Comparison of ENCODE assay signal across 7 cellular contexts in the genomic region with DNA sequence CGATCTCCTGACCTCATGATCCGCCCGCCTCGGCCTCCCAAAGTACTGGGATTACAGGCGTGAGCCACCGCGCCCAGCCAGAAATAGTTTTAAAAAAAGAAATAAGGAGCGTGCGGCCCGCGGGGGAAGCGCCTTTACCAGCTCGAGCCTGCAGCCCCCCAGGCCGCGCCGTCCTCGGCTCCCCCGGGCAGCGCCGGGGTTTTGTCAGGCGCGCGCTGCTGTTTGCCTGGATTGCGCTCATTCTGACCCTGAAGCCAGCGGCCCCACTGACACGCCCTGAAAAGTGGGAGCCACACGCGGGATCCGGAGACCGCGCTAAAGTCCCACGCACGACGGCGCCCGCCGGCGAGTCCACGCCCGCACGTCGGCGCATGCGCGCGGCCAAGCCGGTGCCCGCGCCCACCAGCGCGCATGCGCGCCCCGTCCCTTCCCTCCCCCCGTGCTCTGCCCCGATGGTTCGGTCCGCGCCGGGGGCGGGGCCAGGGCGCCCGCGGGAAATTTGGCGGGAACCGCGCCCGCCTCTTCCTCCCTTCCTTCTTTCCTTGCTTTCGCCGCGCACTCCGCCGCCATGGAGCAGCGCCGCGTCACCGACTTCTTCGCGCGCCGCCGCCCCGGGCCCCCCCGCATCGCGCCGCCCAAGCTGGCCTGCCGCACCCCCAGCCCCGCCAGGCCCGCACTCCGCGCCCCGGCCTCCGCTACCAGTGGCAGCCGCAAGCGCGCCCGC. TPM values are rescaled to one million over a fixed set of nuclear protein-coding genes. Genes with fewer than 3 reads are reported as not detected.
DNase-seq lines count a peak whose midpoint lies in the region; ATAC-seq and TF ChIP-seq lines count a peak whose summit lies in the region.

CDT1 (plus strand) TSS at position 526 of the 724 bp plus-strand sequence; CDS start at position 569, 43 bp downstream.

- peak within 1 kb of the TSS; percentile 58 for H3K4me3 ChIP-seq in kidney epithelial cell (ENCODE audit: low read depth, low read length)

- in situ Hi-C loops in GM13977 (cut with MboI; ENCODE audit: low pct_unique_long_range_greater_than_20kb, low sequenced_read_pairs, unreplicated experiment): loop anchor here (10.0 kb wide), 1 partner anchor 411 kb away; the partner anchor contains the start of gene ZNF778

- TF ChIP-seq CTCF in GM13977 (IDR thresholded peaks at IDR 0.05; ENCODE audit: extremely low read depth, insufficient read depth, missing control alignments): no peak
- TF ChIP-seq CTCF in kidney epithelial cell (IDR thresholded peaks at IDR 0.05; ENCODE audit: insufficient read depth, low read length, poor library complexity, severe bottlenecking): no peak

- no peaks in the 10 kb centered on the region for H3K27me3 ChIP-seq in kidney epithelial cell (ENCODE audit: control insufficient read depth, insufficient read depth, low read length)

- DNase-seq in GM13977 (ENCODE audit: low spot score) (peak; percentile 100), NCI-H2227 (lab: John Stamatoyannopoulos, UW; ENCODE audit: unreplicated experiment) (peak; percentile 89), cerebellar cortex (ENCODE audit: low spot score) (peak; percentile 65), kidney epithelial cell (ENCODE audit: low read depth) (no peak)
- peak; percentile 82 for DNase-seq in activated CD4-positive, alpha-beta T cell treated with anti-CD3 and anti-CD28 coated beads for 1 hour
- DNase-seq in stimulated activated CD4-positive, alpha-beta T cell treated with anti-CD3 and anti-CD28 coated beads, Interleukin-15, amount 100 ng/mL, for 48 hours (ENCODE audit: low read depth in 2 of 2): peak; percentile 75 to 78

- H3K36me3 ChIP-seq in kidney epithelial cell (ENCODE audit: control insufficient read depth, insufficient read depth, low read length): peaks cover 2% of the 10 kb centered on the region

- ATAC-seq in HG02943 (IDR thresholded peaks at IDR 0.05; ENCODE audit: low read depth, unreplicated experiment): peak; percentile 42

RNA-seq across cellular contexts. Expression of gene CDT1, which starts in this region (rescaled TPM):
- 11.3 and 14.5 TPM in 2 replicates for total RNA-seq in kidney epithelial cell
